8 cellular contexts compared by ENCODE assay signal in the genomic region with DNA sequence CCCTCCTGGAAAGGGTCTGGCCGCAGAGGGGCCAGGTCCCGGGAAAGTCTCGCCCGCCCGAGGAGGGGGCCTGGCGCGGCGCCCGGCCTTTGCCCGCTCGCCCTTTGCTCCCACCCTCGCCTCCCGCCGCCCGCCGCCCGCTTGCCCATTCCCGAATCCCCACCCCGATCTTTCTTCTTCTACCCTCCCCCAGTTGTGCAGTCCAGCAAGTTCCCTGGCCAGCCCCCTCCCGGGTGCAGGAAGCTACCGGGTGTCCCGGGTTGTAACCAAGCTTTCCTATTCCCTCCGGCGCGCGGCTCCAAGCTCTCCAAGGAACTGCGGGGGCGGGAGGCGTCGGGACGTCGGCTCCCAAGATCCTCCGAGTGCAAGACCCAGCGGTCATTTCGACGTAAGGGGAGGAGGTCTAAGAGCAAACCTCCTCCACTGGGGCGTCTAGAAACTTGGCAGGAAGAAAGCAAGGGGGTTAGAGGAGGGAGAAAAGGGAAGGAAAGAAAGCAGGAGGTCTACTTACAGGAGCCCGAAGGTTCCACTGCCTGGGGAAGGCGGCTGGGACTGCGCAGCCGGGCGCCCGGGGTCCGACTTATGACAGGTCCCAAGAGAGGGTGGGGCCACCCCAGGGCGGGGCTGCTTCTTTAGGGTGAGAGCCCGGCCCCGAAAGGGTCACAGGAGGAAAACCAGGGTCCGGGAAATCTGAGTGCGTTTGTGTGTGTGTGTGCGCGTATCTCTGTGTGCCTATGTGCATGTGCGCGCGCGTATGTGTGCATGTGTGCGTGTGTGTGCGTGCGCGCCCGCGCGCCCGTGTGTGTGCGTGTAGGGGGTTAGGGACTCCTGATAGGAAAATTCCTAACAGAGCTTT. TPM values are rescaled to one million over a fixed set of nuclear protein-coding genes. Genes with fewer than 3 reads are reported as not detected.
DNase-seq lines count a peak whose midpoint lies in the region; ATAC-seq and TF ChIP-seq lines count a peak whose summit lies in the region.

A gene (minus strand): TSS at position 556 of the 856 bp plus-strand sequence. CDS start 2,225 bp downstream, outside the sequence.

- no peak within 1 kb of the TSS for H3K27ac Mint-ChIP-seq in activated T-cell treated with anti-CD3 and anti-CD28 coated beads, Interleukin-2, amount 50 U/mL, for 72 hours

- DNase-seq in AG08396 (ENCODE audit: low spot score) (peak; percentile 90), NCI-H2227 treated with DMSO at 0.1 percent for 48 hours (lab: John Stamatoyannopoulos, UW) (peak; percentile 71), fibroblast of mammary gland (ENCODE audit: low read depth) (peak; percentile 91)
- DNase-seq in activated T-cell treated with anti-CD3 and anti-CD28 coated beads, Interleukin-2, amount 50 U/mL, for 72 hours: peak; percentile 28 to 29

- peak within 1 kb of the TSS; percentile 89 to 93 for H3K4me3 Mint-ChIP-seq in activated T-cell treated with anti-CD3 and anti-CD28 coated beads, Interleukin-2, amount 50 U/mL, for 72 hours

- H3K4me1 Mint-ChIP-seq in activated T-cell treated with anti-CD3 and anti-CD28 coated beads, Interleukin-2, amount 50 U/mL, for 72 hours (ENCODE audit: low read depth): peaks cover 24% of the 10 kb centered on the region

- no peaks in the 10 kb centered on the region for H3K9me3 ChIP-seq in mucosa of rectum (ENCODE audit: control insufficient read depth in 2 of 2, low read length in 2 of 2)

- no peaks in the 10 kb centered on the region for H3K27me3 ChIP-seq in mucosa of rectum (ENCODE audit: control insufficient read depth in 2 of 2, insufficient read depth in 2 of 2, low read length in 2 of 2)

- peaks cover 3 to 4% of the 10 kb centered on the region in 2 donors for H3K36me3 Mint-ChIP-seq in activated T-cell treated with anti-CD3 and anti-CD28 coated beads, Interleukin-2, amount 50 U/mL, for 72 hours (ENCODE audit: insufficient read depth in 2 of 2)

- no peaks in the 10 kb centered on the region for H3K9me3 Mint-ChIP-seq in activated T-cell treated with anti-CD3 and anti-CD28 coated beads, Interleukin-2, amount 50 U/mL, for 72 hours

- H3K4me3 ChIP-seq in fibroblast of mammary gland (ENCODE audit: control insufficient read depth, low read depth, low read length) (peak within 1 kb of the TSS; percentile 82), mucosa of rectum (ENCODE audit: low read length in 2 of 2) (peak within 1 kb of the TSS; percentile 77 to 86)

- H3K27ac ChIP-seq in mucosa of rectum (ENCODE audit: low read depth in 2 of 2, low read length in 2 of 2): peak within 1 kb of the TSS; percentile 82 to 84
- H3K27ac ChIP-seq in temporal lobe (ENCODE audit: low read depth, low read length): peak within 1 kb of the TSS; percentile 12

- peaks cover 6 to 9% of the 10 kb centered on the region in 2 donors for H3K36me3 ChIP-seq in mucosa of rectum (ENCODE audit: control insufficient read depth in 2 of 2, insufficient read depth in 2 of 2, low read length in 2 of 2)

- peaks cover 0 to 5% of the 10 kb centered on the region in 2 donors for H3K4me1 ChIP-seq in mucosa of rectum (ENCODE audit: control insufficient read depth in 2 of 2, insufficient read depth in 2 of 2, low read length in 2 of 2)

- peaks cover 46% of the 10 kb centered on the region for H3K27me3 Mint-ChIP-seq in activated T-cell treated with anti-CD3 and anti-CD28 coated beads, Interleukin-2, amount 50 U/mL, for 72 hours (ENCODE audit: low read depth)

- no peak for TF ChIP-seq CTCF in fibroblast of mammary gland (conservative IDR thresholded peaks at IDR 0.05; ENCODE audit: control insufficient read depth, insufficient read depth, low read depth, low read length)

- peak; percentile 30 for TF ChIP-seq POLR2A in GM19099 (IDR thresholded peaks at IDR 0.05; ENCODE audit: extremely low read depth, insufficient read length, low read depth)

- peak within 1 kb of the TSS; percentile 68 to 80 for H3K9ac ChIP-seq in mucosa of rectum (ENCODE audit: low read depth in 1 of 2, low read length in 2 of 2)

- ATAC-seq in activated T-cell treated with anti-CD3 and anti-CD28 coated beads, Interleukin-2, amount 50 U/mL, for 72 hours (replicated peaks in 1 of 2): peak; percentile 56 to 57
- ATAC-seq in GM21381 (IDR thresholded peaks at IDR 0.05; ENCODE audit: unreplicated experiment): no peak

RNA-seq across cellular contexts. Expression of the gene that starts here (rescaled TPM):
- total RNA-seq in activated T-cell treated with anti-CD3 and anti-CD28 coated beads, Interleukin-2, amount 50 U/mL, for 72 hours: 1 to 10 TPM; 1.3 to 3.0 TPM
- total RNA-seq in temporal lobe: 10.6 TPM

Comparison
In these comparisons a context has a peak if more than half of its experiments do, and no peak if none do; other contexts are left out.
1. DNase-seq: peak in every context shown above with its lines; median percentile 91 in fibroblast of mammary gland; 90 in AG08396; 71 in NCI-H2227 treated with DMSO at 0.1 percent for 48 hours; 28 in activated T-cell treated with anti-CD3 and anti-CD28 coated beads, Interleukin-2, amount 50 U/mL, for 72 hours.